Comparison of ENCODE assay signal across 17 cellular contexts in genomic region chr6:43784049-43784855, GRCh38. TPM values are rescaled to one million over a fixed set of nuclear protein-coding genes. Genes with fewer than 3 reads are reported as not detected.
DNase-seq lines count a peak whose midpoint lies in the region; ATAC-seq and TF ChIP-seq lines count a peak whose summit lies in the region.
"Had no signal": no experiment of that assay in that cellular context is flagged by ENCODE, and none has a peak within 500 bp of the region (broad histone marks: within the 10 kb centered on the region; RNA-seq: fewer than 3 reads in every experiment).

No MANE protein-coding gene starts in this region.

- CTCF ChIA-PET in RWPE1 (lab: Yijun Ruan, JAX) = interaction anchor here (1.4 kb wide), 1 partner anchor 15 kb away, joined by 6 read pairs; no protein-coding TSS in a partner anchor

- H3K4me3 Mint-ChIP-seq in CD14-positive monocyte = no peak overlapping the region
- H3K4me3 Mint-ChIP-seq: B cell; CD8-positive, alpha-beta T cell had no signal

- no peaks in the 10 kb centered on the region for H3K9me3 Mint-ChIP-seq in CD14-positive monocyte
- H3K9me3 Mint-ChIP-seq: CD8-positive, alpha-beta T cell had no signal

- no peak overlapping the region for H3K4me3 ChIP-seq in psoas muscle
- H3K4me3 ChIP-seq: SK-N-MC had no signal

- H3K27ac ChIP-seq in RWPE1 (peak overlapping the region; percentile 47), psoas muscle (peak overlapping the region; percentile 99)
- H3K27ac ChIP-seq: SK-N-MC had no signal

- H3K27ac Mint-ChIP-seq in CD14-positive monocyte = peak overlapping the region in 4 of 7 donors; percentile 0 to 32 (median 12)
- H3K27ac Mint-ChIP-seq: B cell; CD8-positive, alpha-beta T cell had no signal

- H3K27me3 ChIP-seq in psoas muscle (ENCODE audit: insufficient read depth in 3 of 3, low read length in 2 of 3) = no peaks in the 10 kb centered on the region

- peaks cover 15% of the 10 kb centered on the region for H3K4me1 ChIP-seq in psoas muscle

- H3K36me3 ChIP-seq in psoas muscle (ENCODE audit: insufficient read depth in 1 of 2, low read depth in 1 of 2) = peaks cover 8 to 72% of the 10 kb centered on the region in 2 donors

- TF ChIP-seq CTCF in CD14-positive monocyte (IDR thresholded peaks at IDR 0.05) = no peak
- no peak for TF ChIP-seq CTCF in RWPE1 (conservative IDR thresholded peaks at IDR 0.05; ENCODE audit: low read depth)
- TF ChIP-seq CTCF in psoas muscle (IDR thresholded peaks at IDR 0.05) = no peak

- DNase-seq in CD14-positive monocyte (ENCODE audit: low spot score) (no peak), RWPE1 (ENCODE audit: low spot score) (no peak), left lobe of liver (ENCODE audit: low spot score) (no peak), psoas muscle (no peak), NCI-H2227 (lab: John Stamatoyannopoulos, UW; ENCODE audit: unreplicated experiment) (no peak), GF-D8 (lab: John Stamatoyannopoulos, UW) (no peak), KG1 (lab: John Stamatoyannopoulos, UW) (no peak)
- DNase-seq: CD8-positive, alpha-beta T cell; DND-41; KBM-7; NCI-H1092; NCI-H2081 treated with DMSO at 0.1 percent for 48 hours; NCI-H2227 treated with DMSO at 0.1 percent for 48 hours; NCI-H524 had no signal

- ATAC-seq in left lobe of liver (peak; percentile 1), psoas muscle (no peak)
- ATAC-seq: CD8-positive, alpha-beta T cell; HCT116 had no signal

- peaks cover 22% of the 10 kb centered on the region for H3K4me1 Mint-ChIP-seq in CD14-positive monocyte
- H3K4me1 Mint-ChIP-seq: B cell had no signal

- no peaks in the 10 kb centered on the region for H3K9me3 ChIP-seq in psoas muscle

- peaks cover 67 to 76% of the 10 kb centered on the region in 2 donors for H3K36me3 Mint-ChIP-seq in CD14-positive monocyte
- H3K36me3 Mint-ChIP-seq: CD8-positive, alpha-beta T cell had no signal

- H3K27me3 Mint-ChIP-seq in CD14-positive monocyte (ENCODE audit: low read depth in 3 of 3) = peaks cover 0 to 5% (median 1%) of the 10 kb centered on the region in 3 donors

- POLR2A ChIA-PET in RWPE1 (lab: Yijun Ruan, JAX; ENCODE audit: low non-redundant PET) = no interaction called here

- WGBS in psoas muscle, 3 donors = 78 to 84% (median 82%) methylated on average over 26 of the region's 26 CpGs

- intact Hi-C loops in CD14-positive monocyte (cut with micrococcal nuclease) (no loop called here), psoas muscle (cut with DNase I) (no loop called here)

RNA-seq across cellular contexts. Expression of gene VEGFA, which starts 14.2 kb away (rescaled TPM):
- polyA plus RNA-seq in CD14-positive monocyte (10 to 100 TPM; 19.0 to 32.0 TPM), psoas muscle (100 to 1,000 TPM in 1 of 3 donors, 10 to 100 TPM in 2; 78.1 to 125 (median 88.3) TPM)
- total RNA-seq in left lobe of liver (135 TPM), psoas muscle (100 to 1,000 TPM; 132 to 345 (median 208) TPM)
